Comparison of ENCODE assay signal across 10 cellular contexts in the genomic region with DNA sequence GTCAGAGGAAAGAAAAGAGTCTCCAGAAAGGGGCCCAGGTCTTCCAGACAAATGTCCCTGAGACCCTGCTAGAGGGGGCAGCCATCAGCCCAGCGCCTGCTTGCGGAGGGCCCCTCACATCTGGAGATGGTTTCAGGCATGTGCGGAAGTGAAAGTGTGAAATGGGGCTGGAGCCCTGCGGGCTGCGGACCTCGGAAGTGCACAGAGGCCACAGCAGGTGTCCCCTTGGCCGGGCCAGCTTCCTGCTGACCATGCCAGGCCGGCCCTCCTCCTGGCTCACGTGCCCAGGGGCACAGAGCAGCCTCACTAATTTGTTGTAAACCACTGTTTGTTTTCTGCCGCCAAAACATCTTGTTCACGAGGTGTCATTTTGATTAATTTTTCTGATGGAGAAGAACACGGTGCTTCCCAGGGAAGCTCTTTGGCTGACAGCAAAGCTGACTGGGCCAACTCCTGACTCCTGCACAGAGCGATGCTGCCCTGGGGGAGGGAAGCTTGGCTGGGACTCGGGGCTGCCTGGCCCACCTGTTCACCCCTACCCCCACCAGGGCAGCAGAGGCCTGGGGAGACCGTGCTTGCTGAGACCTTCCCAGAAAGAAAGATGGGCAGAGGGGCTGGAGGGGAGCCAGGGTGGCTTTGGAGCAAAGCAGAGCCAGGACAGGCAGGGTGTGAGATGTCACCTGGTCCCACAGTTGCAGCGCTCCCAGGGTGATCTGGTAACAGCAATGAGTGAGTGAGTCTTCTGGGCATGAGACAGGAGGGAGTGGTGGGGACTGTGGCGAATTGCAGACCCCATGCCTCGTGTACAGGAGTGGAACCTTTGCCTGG. TPM values are rescaled to one million over a fixed set of nuclear protein-coding genes. Genes with fewer than 3 reads are reported as not detected.
A peak's percentile ranks its signal among the peaks of the same experiment; 100 is the strongest.
DNase-seq lines count a peak whose midpoint lies in the region; ATAC-seq and TF ChIP-seq lines count a peak whose summit lies in the region.
"Had no signal": no experiment of that assay in that cellular context is flagged by ENCODE, and none has a peak within 500 bp of the region (broad histone marks: within the 10 kb centered on the region; RNA-seq: fewer than 3 reads in every experiment).

No MANE protein-coding gene starts in this region.

- intact Hi-C loops in right cardiac atrium (cut with DNase I) = no loop called here

- peak in 2 of 3 experiments; percentile 39 to 68 for DNase-seq in NCI-H1417 (lab: John Stamatoyannopoulos, UW)
- DNase-seq in NCI-H1417 treated with DMSO at 0.1 percent for 48 hours (lab: John Stamatoyannopoulos, UW) = no peak
- DNase-seq in Peyer's patch = peak in 2 of 3 donors; percentile 30 to 60
- DNase-seq in right cardiac atrium = no peak
- no peak for DNase-seq in suprapubic skin (ENCODE audit: low spot score in 2 of 2)
- DNase-seq in T-helper 17 cell = no peak
- no peak for DNase-seq in hepatic stellate cell (ENCODE audit: low spot score)
- no peak for DNase-seq in WERI-Rb-1
- DNase-seq: 8988T, cortex of kidney had no signal

- H3K27me3 ChIP-seq in Peyer's patch (no peaks in the 10 kb centered on the region), right cardiac atrium (ENCODE audit: control insufficient read depth, insufficient read depth) (no peaks in the 10 kb centered on the region), suprapubic skin (no peaks in the 10 kb centered on the region), WERI-Rb-1 (ENCODE audit: insufficient read depth, low read depth, severe bottlenecking) (no peaks in the 10 kb centered on the region)

- no peak overlapping the region for H3K27ac Mint-ChIP-seq in T-helper 17 cell

- H3K4me3 Mint-ChIP-seq in T-helper 17 cell = no peak overlapping the region

- TF ChIP-seq POLR2A in Peyer's patch (IDR thresholded peaks at IDR 0.05) (no peak), suprapubic skin (IDR thresholded peaks at IDR 0.05) (no peak)

- no peak for TF ChIP-seq CTCF in Peyer's patch (IDR thresholded peaks at IDR 0.05)
- no peak for TF ChIP-seq CTCF in suprapubic skin (IDR thresholded peaks at IDR 0.05)
- no peak for TF ChIP-seq CTCF in WERI-Rb-1 (IDR thresholded peaks at IDR 0.05; ENCODE audit: low read depth, low read length)

- H3K9me3 ChIP-seq in Peyer's patch = no peaks in the 10 kb centered on the region
- H3K9me3 ChIP-seq in right cardiac atrium (ENCODE audit: control insufficient read depth, low read length) = no peaks in the 10 kb centered on the region
- H3K9me3 ChIP-seq in suprapubic skin = no peaks in the 10 kb centered on the region
- H3K9me3 ChIP-seq in T-helper 17 cell (ENCODE audit: control insufficient read depth, low read length, poor library complexity, severe bottlenecking) = no peaks in the 10 kb centered on the region
- H3K9me3 ChIP-seq in WERI-Rb-1 (ENCODE audit: severe bottlenecking) = no peaks in the 10 kb centered on the region

- H3K36me3 ChIP-seq in Peyer's patch = no peaks in the 10 kb centered on the region
- no peaks in the 10 kb centered on the region for H3K36me3 ChIP-seq in suprapubic skin
- no peaks in the 10 kb centered on the region for H3K36me3 ChIP-seq in WERI-Rb-1

- no peak for TF ChIP-seq EP300 in suprapubic skin (IDR thresholded peaks at IDR 0.05)

- H3K4me1 ChIP-seq in Peyer's patch = peaks cover 0 to 12% (median 6%) of the 10 kb centered on the region in 4 donors
- H3K4me1 ChIP-seq in right cardiac atrium (ENCODE audit: control insufficient read depth, insufficient read depth, low read length) = no peaks in the 10 kb centered on the region
- H3K4me1 ChIP-seq in suprapubic skin = peaks cover 41% of the 10 kb centered on the region

- ATAC-seq in right cardiac atrium = peak; percentile 45 to 68
- no peak for ATAC-seq in T-helper 17 cell

- H3K4me1 Mint-ChIP-seq in T-helper 17 cell = peaks cover 2% of the 10 kb centered on the region

- H3K36me3 Mint-ChIP-seq in T-helper 17 cell (ENCODE audit: low read depth) = no peaks in the 10 kb centered on the region

- H3K4me3 ChIP-seq in Peyer's patch (no peak overlapping the region), right cardiac atrium (ENCODE audit: low read length) (peak overlapping the region; percentile 2), suprapubic skin (peak overlapping the region; percentile 30), WERI-Rb-1 (ENCODE audit: low read depth, low read length) (no peak overlapping the region)

- peak overlapping the region in 1 of 4 donors; percentile 62 for H3K27ac ChIP-seq in Peyer's patch
- no peak overlapping the region for H3K27ac ChIP-seq in right cardiac atrium (ENCODE audit: low read length)
- peak overlapping the region; percentile 75 for H3K27ac ChIP-seq in suprapubic skin
- no peak overlapping the region for H3K27ac ChIP-seq in WERI-Rb-1

- WGBS in right cardiac atrium = 27% methylated on average over 18 of the region's 18 CpGs
- 32% methylated on average over 12 of the region's 18 CpGs for WGBS in suprapubic skin

- H3K27me3 Mint-ChIP-seq in T-helper 17 cell = no peaks in the 10 kb centered on the region

RNA-seq across cellular contexts. Expression of a gene that starts 54.2 kb away (rescaled TPM):
- 10 to 100 TPM in 1 of 4 donors, 1 to 10 TPM in 1, under 1 TPM in 2; 0.66 to 91.6 (median 1.9) TPM for total RNA-seq in Peyer's patch
- total RNA-seq in right cardiac atrium = 1 to 10 TPM; 1.6 to 3.5 (median 2.2) TPM
- 2.4 TPM for polyA plus RNA-seq in right cardiac atrium
- total RNA-seq in suprapubic skin = 1 to 10 TPM in 3 of 4 donors, under 1 TPM in 1; 0.91 to 2.6 (median 1.2) TPM
- 1 to 10 TPM; 8.0 to 8.5 TPM for total RNA-seq in T-helper 17 cell

Comparison
In these comparisons a context has a peak if more than half of its experiments do, and no peak if none do; other contexts are left out.
1. DNase-seq: peak in NCI-H1417 (2 of 3) and Peyer's patch (2 of 3); none in NCI-H1417 treated with DMSO at 0.1 percent for 48 hours (single experiment), right cardiac atrium (0 of 3), suprapubic skin (0 of 2), T-helper 17 cell (0 of 3), hepatic stellate cell (single experiment) and WERI-Rb-1 (single experiment).
2. H3K4me3 ChIP-seq: peak in right cardiac atrium (single experiment) and suprapubic skin (single experiment); none in Peyer's patch (0 of 4) and WERI-Rb-1 (single experiment).